32 cellular contexts compared by ENCODE assay signal in the genomic region with DNA sequence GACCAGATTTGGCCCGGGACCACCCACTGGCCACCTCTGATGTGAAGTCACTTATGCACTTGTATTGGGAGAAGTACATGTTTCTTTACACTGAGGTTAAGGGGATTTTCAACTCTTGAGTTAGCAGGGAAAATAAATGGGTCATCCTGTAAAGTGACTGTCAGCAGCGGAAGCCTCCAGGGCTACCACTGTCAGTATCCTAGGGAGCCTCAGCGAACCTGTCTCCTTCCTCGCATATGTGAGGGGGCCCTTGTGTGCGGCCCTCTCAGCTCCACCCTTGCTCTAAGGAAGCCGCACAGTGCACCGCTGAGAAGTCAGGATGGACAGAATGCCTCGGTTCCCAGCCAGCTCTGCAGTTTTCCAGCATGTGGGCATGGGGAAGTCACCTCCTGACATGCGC.
"Had no signal": no experiment of that assay in that cellular context is flagged by ENCODE, and none has a peak within 500 bp of the region (broad histone marks: within the 10 kb centered on the region; RNA-seq: fewer than 3 reads in every experiment).

No MANE protein-coding gene starts in this region.

- H3K4me1 Mint-ChIP-seq: activated B cell treated with CpG ODN at 0.5 μM for 24 hours; nephron progenitor cell; stimulated activated memory B cell treated with anti-CD40 and anti-IgM and Interleukin-4, amounts not matched to agents 10 μg/mL and 1 μg/mL and 100 μg/mL, for 72 hours; stimulated activated naive CD8-positive, alpha-beta T cell treated with anti-CD3 and anti-CD28 coated beads, Interleukin-15, amount 100 ng/mL, for 72 hours had no signal

- ATAC-seq: activated CD8-positive, alpha-beta T cell treated with anti-CD3 and anti-CD28 coated beads, Interleukin-2, amount 10 ng/mL, durations not matched to agents 7 days and 5 days; activated naive CD4-positive, alpha-beta T cell treated with anti-CD3 and anti-CD28 coated beads, Interleukin-2, amount 50 U/mL, for 72 hours; activated T-cell treated with anti-CD3 and anti-CD28 coated beads, Interleukin-2, amount 50 U/mL, for 72 hours; effector memory CD8-positive, alpha-beta T cell; foreskin keratinocyte; heart right ventricle; stimulated activated memory B cell treated with anti-CD40 and anti-IgM and Interleukin-4, amounts not matched to agents 10 μg/mL and 1 μg/mL and 100 μg/mL, for 72 hours; stimulated activated naive CD8-positive, alpha-beta T cell treated with anti-CD3 and anti-CD28 coated beads, Interleukin-15, amount 100 ng/mL, for 72 hours had no signal

- DNase-seq: activated B cell treated with CpG ODN at 0.5 μM for 24 hours; activated CD8-positive, alpha-beta T cell treated with anti-CD3 and anti-CD28 coated beads, Interleukin-2, amount 10 ng/mL, durations not matched to agents 7 days and 5 days; activated naive CD4-positive, alpha-beta T cell; activated T-cell treated with anti-CD3 and anti-CD28 coated beads for 4 hours; activated T-cell treated with anti-CD3 and anti-CD28 coated beads, Interleukin-2, amount 50 U/mL, for 72 hours; anterior cingulate cortex; cerebellar nuclear complex; effector memory CD8-positive, alpha-beta T cell; foreskin keratinocyte; heart right ventricle; left ventricle myocardium inferior; nephron progenitor cell; ovary; retina; sigmoid colon; small intestine; stimulated activated CD4-positive, alpha-beta T cell treated with anti-CD3 and anti-CD28 coated beads, Interleukin-1b, Interleukin-23, amount 100 ng/mL, for 48 hours; stimulated activated CD4-positive, alpha-beta T cell treated with anti-CD3 and anti-CD28 coated beads, Interleukin-4, amount 100 ng/mL, for 4 hours; stimulated activated naive CD8-positive, alpha-beta T cell treated with anti-CD3 and anti-CD28 coated beads, Interleukin-15, amount 100 ng/mL, for 72 hours; T-helper 1 cell had no signal

- FAIRE-seq: bronchial epithelial cell, endothelial cell of umbilical vein, small intestine had no signal

- H3K9me3 Mint-ChIP-seq: activated B cell treated with CpG ODN at 0.5 μM for 24 hours; activated naive CD4-positive, alpha-beta T cell treated with anti-CD3 and anti-CD28 coated beads, Interleukin-2, amount 50 U/mL, for 72 hours; activated T-cell treated with anti-CD3 and anti-CD28 coated beads, Interleukin-2, amount 50 U/mL, for 72 hours; effector memory CD8-positive, alpha-beta T cell; stimulated activated memory B cell treated with anti-CD40 and anti-IgM and Interleukin-4, amounts not matched to agents 10 μg/mL and 1 μg/mL and 100 μg/mL, for 72 hours; stimulated activated naive CD8-positive, alpha-beta T cell treated with anti-CD3 and anti-CD28 coated beads, Interleukin-15, amount 100 ng/mL, for 72 hours; T-helper 2 cell treated with Interferon-gamma antibody and Interleukin-4, amounts not matched to agents 5 μg/mL and 100 μg/mL, for 36 hours; type B pancreatic cell had no signal

- H3K36me3 Mint-ChIP-seq: activated naive CD4-positive, alpha-beta T cell treated with anti-CD3 and anti-CD28 coated beads, Interleukin-2, amount 50 U/mL, for 72 hours; stimulated activated memory B cell treated with anti-CD40 and anti-IgM and Interleukin-4, amounts not matched to agents 10 μg/mL and 1 μg/mL and 100 μg/mL, for 72 hours; type B pancreatic cell had no signal

- H3K27ac Mint-ChIP-seq: activated B cell treated with CpG ODN at 0.5 μM for 24 hours; activated CD8-positive, alpha-beta T cell treated with anti-CD3 and anti-CD28 coated beads, Interleukin-2, amount 10 ng/mL, durations not matched to agents 7 days and 5 days; activated naive CD4-positive, alpha-beta T cell treated with anti-CD3 and anti-CD28 coated beads, Interleukin-2, amount 50 U/mL, for 72 hours; activated T-cell treated with anti-CD3 and anti-CD28 coated beads, Interleukin-2, amount 50 U/mL, for 72 hours; effector memory CD8-positive, alpha-beta T cell; nephron progenitor cell; stimulated activated memory B cell treated with anti-CD40 and anti-IgM and Interleukin-4, amounts not matched to agents 10 μg/mL and 1 μg/mL and 100 μg/mL, for 72 hours; stimulated activated naive CD8-positive, alpha-beta T cell treated with anti-CD3 and anti-CD28 coated beads, Interleukin-15, amount 100 ng/mL, for 72 hours; T-helper 2 cell treated with Interferon-gamma antibody and Interleukin-4, amounts not matched to agents 5 μg/mL and 100 μg/mL, for 36 hours; type B pancreatic cell had no signal

- H3K27me3 ChIP-seq: colonic mucosa, dorsolateral prefrontal cortex, neutrophil, ovary, uterus had no signal

- H3K4me3 Mint-ChIP-seq: activated B cell treated with CpG ODN at 0.5 μM for 24 hours; activated CD8-positive, alpha-beta T cell treated with anti-CD3 and anti-CD28 coated beads, Interleukin-2, amount 10 ng/mL, durations not matched to agents 7 days and 5 days; activated T-cell treated with anti-CD3 and anti-CD28 coated beads, Interleukin-2, amount 50 U/mL, for 72 hours; effector memory CD8-positive, alpha-beta T cell; nephron progenitor cell; stimulated activated memory B cell treated with anti-CD40 and anti-IgM and Interleukin-4, amounts not matched to agents 10 μg/mL and 1 μg/mL and 100 μg/mL, for 72 hours; stimulated activated naive CD8-positive, alpha-beta T cell treated with anti-CD3 and anti-CD28 coated beads, Interleukin-15, amount 100 ng/mL, for 72 hours; T-helper 2 cell treated with Interferon-gamma antibody and Interleukin-4, amounts not matched to agents 5 μg/mL and 100 μg/mL, for 36 hours; type B pancreatic cell had no signal

- H3K27me3 Mint-ChIP-seq: activated B cell treated with CpG ODN at 0.5 μM for 24 hours had no signal

- H3K36me3 ChIP-seq: colonic mucosa, heart right ventricle, left ventricle myocardium inferior, neutrophil, ovary, prostate gland, sigmoid colon, uterus had no signal

- H3K4me3 ChIP-seq: colonic mucosa, dorsolateral prefrontal cortex, heart right ventricle, left ventricle myocardium inferior, lung, ovary, prostate gland, sigmoid colon, uterus had no signal
